In genomic region chr4:112145820-112146813, GRCh38 we compare ENCODE assay signal across 8 cellular contexts. TPM values are rescaled to one million over a fixed set of nuclear protein-coding genes. Genes with fewer than 3 reads are reported as not detected.
DNase-seq lines count a peak whose midpoint lies in the region; ATAC-seq, FAIRE-seq and TF ChIP-seq lines count a peak whose summit lies in the region.

No MANE protein-coding gene starts in this region.

- TF ChIP-seq CTCF in C4-2B (conservative IDR thresholded peaks at IDR 0.05): peak; percentile 25
- peak; percentile 58 for TF ChIP-seq CTCF in type B pancreatic cell (conservative IDR thresholded peaks at IDR 0.05)

- intact Hi-C loops in cardiac septum (cut with DNase I): loop anchor here (5.0 kb wide), 1 partner anchor 44 kb away; no protein-coding TSS in a partner anchor

- DNase-seq in GM19239 (ENCODE audit: insufficient read length, low spot score) (peak; percentile 55), SK-N-DZ (ENCODE audit: low spot score) (peak; percentile 25), cardiac septum (ENCODE audit: low spot score) (peak; percentile 82), pons (ENCODE audit: low spot score) (peak; percentile 58), type B pancreatic cell (ENCODE audit: extremely low spot score, unreplicated experiment) (peak; percentile 70)

- H3K9me3 Mint-ChIP-seq in activated naive CD4-positive, alpha-beta T cell treated with anti-CD3 and anti-CD28 coated beads, Interleukin-2, amount 50 U/mL, for 24 hours: no peaks in the 10 kb centered on the region
- H3K9me3 Mint-ChIP-seq in type B pancreatic cell: no peaks in the 10 kb centered on the region

- H3K4me1 Mint-ChIP-seq in activated naive CD4-positive, alpha-beta T cell treated with anti-CD3 and anti-CD28 coated beads, Interleukin-2, amount 50 U/mL, for 24 hours: peaks cover 38% of the 10 kb centered on the region
- peaks cover 13% of the 10 kb centered on the region for H3K4me1 Mint-ChIP-seq in type B pancreatic cell (ENCODE audit: unreplicated experiment)

- H3K27me3 Mint-ChIP-seq in activated naive CD4-positive, alpha-beta T cell treated with anti-CD3 and anti-CD28 coated beads, Interleukin-2, amount 50 U/mL, for 24 hours: no peaks in the 10 kb centered on the region
- peaks cover 36% of the 10 kb centered on the region for H3K27me3 Mint-ChIP-seq in type B pancreatic cell

- H3K36me3 Mint-ChIP-seq in activated naive CD4-positive, alpha-beta T cell treated with anti-CD3 and anti-CD28 coated beads, Interleukin-2, amount 50 U/mL, for 24 hours: peaks cover 8% of the 10 kb centered on the region
- no peaks in the 10 kb centered on the region for H3K36me3 Mint-ChIP-seq in type B pancreatic cell

- peak overlapping the region; percentile 53 for H3K27ac ChIP-seq in C4-2B

- peak overlapping the region; percentile 94 for H3K4me3 Mint-ChIP-seq in activated naive CD4-positive, alpha-beta T cell treated with anti-CD3 and anti-CD28 coated beads, Interleukin-2, amount 50 U/mL, for 24 hours
- H3K4me3 Mint-ChIP-seq in type B pancreatic cell: peak overlapping the region; percentile 89

- peak; percentile 59 for ATAC-seq in HG03354 (IDR thresholded peaks at IDR 0.05; ENCODE audit: poor library complexity, severe bottlenecking, unreplicated experiment)

- peak; percentile 93 for FAIRE-seq in GM19239 (lab: Jason Lieb, UNC)

- peak overlapping the region; percentile 98 for H3K27ac Mint-ChIP-seq in activated naive CD4-positive, alpha-beta T cell treated with anti-CD3 and anti-CD28 coated beads, Interleukin-2, amount 50 U/mL, for 24 hours
- peak overlapping the region; percentile 48 for H3K27ac Mint-ChIP-seq in type B pancreatic cell

RNA-seq across cellular contexts. Expression of gene FAM241A, which starts 0.9 kb away (rescaled TPM):
- 0.70 and 1.1 TPM in 2 replicates for polyA plus RNA-seq in SK-N-DZ (2014; cell fraction: cytosol; rRNA removed)
- polyA plus RNA-seq in SK-N-DZ (2014; cell fraction: nucleus; rRNA removed): 0.34 and 0.73 TPM in 2 replicates
- 6.7 TPM for total RNA-seq in cardiac septum
- total RNA-seq in type B pancreatic cell (ENCODE audit: low replicate concordance): 0.70 and 1.3 TPM in 2 replicates

Comparison
In these comparisons a context has a peak if more than half of its experiments do, and no peak if none do; other contexts are left out.
1. Peak in every context shown above with its lines: DNase-seq, ATAC-seq and H3K27ac ChIP-seq.
2. DNase-seq: peak in every context shown above with its lines; median percentile 82 in cardiac septum; 70 in type B pancreatic cell; 58 in pons; 55 in GM19239; 25 in SK-N-DZ.